8 cellular contexts compared by ENCODE assay signal in the genomic region with DNA sequence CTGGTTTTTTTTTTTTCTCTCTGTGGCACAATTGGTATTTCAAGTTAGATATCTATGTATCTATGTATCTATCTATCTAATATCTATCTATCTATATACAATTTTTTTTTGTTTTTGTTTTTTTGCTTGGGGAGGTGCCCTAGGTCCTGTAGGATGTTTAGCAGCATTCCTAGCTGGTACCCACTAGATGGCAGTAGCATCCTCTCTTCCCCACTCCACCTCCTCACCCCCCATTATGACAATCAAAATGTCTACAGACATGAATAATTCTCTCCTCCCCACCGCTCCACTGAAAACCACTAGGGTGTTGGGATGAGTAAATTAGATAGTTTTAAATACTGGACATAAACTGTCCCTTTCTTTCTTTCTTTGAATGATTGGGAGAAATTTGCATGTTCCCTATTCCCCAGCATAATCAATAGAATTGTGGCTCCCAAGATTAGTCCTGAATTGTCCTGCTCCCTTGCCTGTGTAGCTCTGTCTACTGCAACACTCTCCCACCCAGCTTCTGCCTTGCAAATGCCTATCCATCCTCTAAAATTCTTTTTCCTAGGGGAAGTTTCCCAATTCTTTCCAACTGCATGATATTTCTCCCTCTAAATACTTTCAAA.
DNase-seq lines count a peak whose midpoint lies in the region; ATAC-seq, FAIRE-seq and TF ChIP-seq lines count a peak whose summit lies in the region.

No MANE protein-coding gene starts in this region.

- H3K36me3 ChIP-seq in GM23248 (ENCODE audit: low read depth), result no peaks in the 10 kb centered on the region
- no peaks in the 10 kb centered on the region for H3K36me3 ChIP-seq in GM12878 (ENCODE audit: control insufficient read depth in 2 of 2, insufficient read depth in 2 of 2, low read length in 1 of 2)
- H3K36me3 ChIP-seq in lung (ENCODE audit: control insufficient read depth in 2 of 2, insufficient read depth in 2 of 2, low read length in 2 of 2), result no peaks in the 10 kb centered on the region

- 0 to 5% methylated on average over 1 of the region's 1 CpG for WGBS in GM23248 (ENCODE audit: low coverage in 1 of 2, low lambda C conversion rate in 2 of 2, missing lambda C conversion rate in 2 of 2), 2 experiments
- WGBS in GM12878 (ENCODE audit: insufficient coverage, insufficient replicate concordance, low lambda C conversion rate, missing lambda C conversion rate), result 0% methylated on average over 1 of the region's 1 CpG
- 0 to 5% methylated on average over 1 of the region's 1 CpG for WGBS in lung, 2 donors

- H3K9me3 ChIP-seq in GM23248 (ENCODE audit: low read depth) (no peaks in the 10 kb centered on the region), GM12878 (replicated peaks; ENCODE audit: control insufficient read depth, insufficient read depth, low read length) (no peaks in the 10 kb centered on the region), lung (ENCODE audit: control insufficient read depth in 2 of 2, insufficient read depth in 1 of 2, low read length in 1 of 2) (no peaks in the 10 kb centered on the region)

- no peaks in the 10 kb centered on the region for H3K79me2 ChIP-seq in GM23248 (ENCODE audit: insufficient read depth)
- no peaks in the 10 kb centered on the region for H3K79me2 ChIP-seq in GM12878 (ENCODE audit: control insufficient read depth, insufficient read depth, low read length)

- TF ChIP-seq CTCF in GM12878 (IDR thresholded peaks at IDR 0.05 in 2 of 3, conservative IDR thresholded peaks at IDR 0.05 in 1 of 3; ENCODE audit: control insufficient read depth in 2 of 3, extremely low read depth in 1 of 3, insufficient read depth in 1 of 3, low read depth in 3 of 3, low read length in 3 of 3) (peak; percentile 45 to 65 (median 54)), lung (IDR thresholded peaks at IDR 0.05; ENCODE audit: control extremely low read depth, extremely low read depth) (peak; percentile 20)

- no peak for TF ChIP-seq POLR2A in GM12878 (IDR thresholded peaks at IDR 0.05; ENCODE audit: low read depth, low read length)

- no peak overlapping the region for H3K9ac ChIP-seq in GM23248
- no peak overlapping the region for H3K9ac ChIP-seq in GM12878 (ENCODE audit: control insufficient read depth, insufficient read depth, low read length)

- TF ChIP-seq EP300 in GM12878 (IDR thresholded peaks at IDR 0.05; ENCODE audit: borderline replicate concordance in 1 of 2, control insufficient read depth in 1 of 2, low read depth in 2 of 2, low read length in 2 of 2), result no peak

- H3K27me3 ChIP-seq in GM23248 (replicated peaks; ENCODE audit: insufficient read depth) (no peaks in the 10 kb centered on the region), GM12878 (replicated peaks in 1 of 2; ENCODE audit: control insufficient read depth in 2 of 2, insufficient read depth in 2 of 2, low read length in 1 of 2) (no peaks in the 10 kb centered on the region), lung (ENCODE audit: control insufficient read depth, insufficient read depth) (no peaks in the 10 kb centered on the region)

- H3K9me2 ChIP-seq in GM23248 (ENCODE audit: insufficient read depth), result no peaks in the 10 kb centered on the region

- ATAC-seq in GM12878, result peak; percentile 88
- no peak for ATAC-seq in lung (ENCODE audit: insufficient read depth, low FRiP score)

- H3K4me3 ChIP-seq in GM23248 (no peak overlapping the region), GM12878 (no peak overlapping the region), lung (no peak overlapping the region)

- H4K20me1 ChIP-seq in GM23248 (ENCODE audit: insufficient read depth) (no peaks in the 10 kb centered on the region), GM12878 (ENCODE audit: control insufficient read depth, insufficient read depth) (no peaks in the 10 kb centered on the region)

- SMC1A ChIA-PET in GM12878 (lab: Charles Lee; ENCODE audit: uncharacterized antibody, unreplicated experiment), result interaction anchor here (0.6 to 1.8 kb wide), 5 partner anchors 9 to 894 kb away, joined by 3 to 7 read pairs (median 4); no protein-coding TSS in a partner anchor

- CTCF ChIA-PET in GM12878 (lab: Yijun Ruan, JAX), result interaction anchor here (0.6 to 3.8 kb wide), 15 partner anchors 9 to 1844 kb away, joined by 3 to 18 read pairs (median 4); no protein-coding TSS in a partner anchor

- FAIRE-seq in GM12878 (lab: Jason Lieb, UNC), result peak; percentile 18

- POLR2A ChIA-PET in GM12878 (lab: Charles Lee), result no interaction called here

- no peaks in the 10 kb centered on the region for H3K4me1 ChIP-seq in GM23248 (ENCODE audit: insufficient read depth)
- no peaks in the 10 kb centered on the region for H3K4me1 ChIP-seq in GM12878 (ENCODE audit: control insufficient read depth, insufficient read depth, low read length)
- H3K4me1 ChIP-seq in lung (ENCODE audit: control insufficient read depth in 2 of 2, insufficient read depth in 2 of 2, low read length in 2 of 2), result no peaks in the 10 kb centered on the region

- RAD21 ChIA-PET in GM12878 (lab: Charles Lee; ENCODE audit: unreplicated experiment), result interaction anchor here (0.8 to 2.0 kb wide), 3 partner anchors 9 to 894 kb away, joined by 3 to 10 read pairs (median 4); no protein-coding TSS in a partner anchor

- DNase-seq in NCI-H1092 treated with DMSO at 0.1 percent for 48 hours (lab: John Stamatoyannopoulos, UW) (peak; percentile 54), NCI-H1092 (lab: John Stamatoyannopoulos, UW) (no peak), GM23248 (peak; percentile 59), NAMALWA (ENCODE audit: low spot score) (peak; percentile 52), GM12878 (ENCODE audit: low read depth, low spot score) (no peak), lung (ENCODE audit: low spot score) (no peak), NCI-H510A (lab: John Stamatoyannopoulos, UW) (no peak)
- no peak for DNase-seq in activated naive CD4-positive, alpha-beta T cell (lab: John Stamatoyannopoulos, UW)

- H2AFZ ChIP-seq in GM23248, result no peak overlapping the region
- H2AFZ ChIP-seq in GM12878 (ENCODE audit: control insufficient read depth, low read depth, low read length), result no peak overlapping the region

- H3K27ac ChIP-seq in GM23248, result no peak overlapping the region
- no peak overlapping the region for H3K27ac ChIP-seq in GM12878 (ENCODE audit: control insufficient read depth, insufficient read depth)
- H3K27ac ChIP-seq in lung (ENCODE audit: low read depth in 1 of 2, low read length in 1 of 2), result no peak overlapping the region

- TF ChIP-seq RAD21 in GM12878 (IDR thresholded peaks at IDR 0.05; ENCODE audit: insufficient read depth, low read depth, low read length), result peak; percentile 57

- no peaks in the 10 kb centered on the region for H3F3A ChIP-seq in GM23248 (ENCODE audit: insufficient read depth)

- intact Hi-C loops in GM12878 (cut with micrococcal nuclease; ENCODE audit: unreplicated experiment), result loop anchor here (1.0 to 2.0 kb wide), 3 partner anchors 415 to 1124 kb away; no protein-coding TSS in a partner anchor

- BruUV-seq in GM12878 (replicated peaks; lab: Mats Ljungman, UMichigan), result no TSS peak

- no peak overlapping the region for H3K4me2 ChIP-seq in GM23248 (ENCODE audit: unreplicated experiment)
- no peak overlapping the region for H3K4me2 ChIP-seq in GM12878 (ENCODE audit: control insufficient read depth, insufficient read depth)

- in situ Hi-C loops in GM23248 (cut with MboI), result no loop called here
- in situ Hi-C loops in GM12878 (cut with MboI), result loop anchor here (10.0 to 25.0 kb wide), 2 partner anchors 898 to 1130 kb away; no protein-coding TSS in a partner anchor

TF ChIP-seq in GM12878, 131 proteins besides CTCF, POLR2A, EP300 and RAD21:
- TF ChIP-seq YY1 (IDR thresholded peaks at IDR 0.05; ENCODE audit: low read depth, low read length), result 0 out of 2 replicates have a peak, but pooled peaks have one; percentile 33
- TF ChIP-seq SMAD1 (IDR thresholded peaks at IDR 0.05; ENCODE audit: low read depth, partially characterized antibody), result no peak
- TF ChIP-seq SMC3 (IDR thresholded peaks at IDR 0.05; ENCODE audit: borderline replicate concordance, low read length), result peak; percentile 55; the same call in 1 of the 2 replicates
TF ChIP-seq in GM12878: peak in this region for 2.

Comparison
In these comparisons a context has a peak if more than half of its experiments do, and no peak if none do; other contexts are left out.
1. DNase-seq: peak in NCI-H1092 treated with DMSO at 0.1 percent for 48 hours (single experiment), GM23248 (single experiment) and NAMALWA (single experiment); none in NCI-H1092 (single experiment), GM12878 (single experiment), lung (single experiment), activated naive CD4-positive, alpha-beta T cell (0 of 4) and NCI-H510A (single experiment).